8 cellular contexts compared by ENCODE assay signal in genomic region chr7:156751319-156751718, GRCh38.
DNase-seq lines count a peak whose midpoint lies in the region; ATAC-seq and TF ChIP-seq lines count a peak whose summit lies in the region.

No MANE protein-coding gene starts in this region.

- H3K4me1 Mint-ChIP-seq in activated naive CD8-positive, alpha-beta T cell treated with anti-CD3 and anti-CD28 coated beads, Interleukin-2, amount 10 ng/mL, durations not matched to agents 7 days and 5 days, result peaks cover 3% of the 10 kb centered on the region

- TF ChIP-seq CTCF in psoas muscle (IDR thresholded peaks at IDR 0.05), result no peak

- H3K4me1 ChIP-seq in psoas muscle, result no peaks in the 10 kb centered on the region

- ATAC-seq in HG03378 (IDR thresholded peaks at IDR 0.05; ENCODE audit: unreplicated experiment) (peak; percentile 65), psoas muscle (peak in 3 of 4 donors; percentile 58 to 73 (median 66)), GM21723 (IDR thresholded peaks at IDR 0.05; ENCODE audit: unreplicated experiment) (no peak), HG02642 (IDR thresholded peaks at IDR 0.05; ENCODE audit: poor library complexity, unreplicated experiment) (no peak)
- ATAC-seq in activated naive CD8-positive, alpha-beta T cell treated with anti-CD3 and anti-CD28 coated beads, Interleukin-2, amount 10 ng/mL, durations not matched to agents 7 days and 5 days (ENCODE audit: low read depth), result peak; percentile 36

- DNase-seq in G401 (ENCODE audit: low spot score), result peak; percentile 7
- DNase-seq in activated naive CD8-positive, alpha-beta T cell treated with anti-CD3 and anti-CD28 coated beads, Interleukin-2, amount 10 ng/mL, durations not matched to agents 7 days and 5 days, result no peak
- DNase-seq in psoas muscle, result no peak
- DNase-seq in NCI-H526 (lab: John Stamatoyannopoulos, UW), result no peak
- DNase-seq in NCI-H2107 treated with DMSO at 0.1 percent for 48 hours (lab: John Stamatoyannopoulos, UW; ENCODE audit: unreplicated experiment), result no peak

- H3K9me3 ChIP-seq in psoas muscle, result no peaks in the 10 kb centered on the region

- peaks cover 14% of the 10 kb centered on the region for H3K36me3 Mint-ChIP-seq in activated naive CD8-positive, alpha-beta T cell treated with anti-CD3 and anti-CD28 coated beads, Interleukin-2, amount 10 ng/mL, durations not matched to agents 7 days and 5 days

- no peak overlapping the region for H3K27ac ChIP-seq in psoas muscle

- WGBS in psoas muscle, 3 donors, result 71 to 79% (median 74%) methylated on average over 3 of the region's 3 CpGs

- no peak overlapping the region for H3K4me3 Mint-ChIP-seq in activated naive CD8-positive, alpha-beta T cell treated with anti-CD3 and anti-CD28 coated beads, Interleukin-2, amount 10 ng/mL, durations not matched to agents 7 days and 5 days

- in situ Hi-C loops in G401 (cut with HindIII; ENCODE audit: low sequenced_read_pairs), result no loop called here

- POLR2A ChIA-PET in activated naive CD8-positive, alpha-beta T cell treated with anti-CD3 and anti-CD28 coated beads, Interleukin-2, amount 10 ng/mL, durations not matched to agents 7 days and 5 days (lab: Charles Lee), result no interaction called here

- intact Hi-C loops in psoas muscle (cut with DNase I), result no loop called here

- no peak overlapping the region for H3K4me3 ChIP-seq in psoas muscle

- peaks cover 0 to 4% of the 10 kb centered on the region in 2 donors for H3K36me3 ChIP-seq in psoas muscle (ENCODE audit: insufficient read depth in 1 of 2, low read depth in 1 of 2)

- no peaks in the 10 kb centered on the region for H3K27me3 ChIP-seq in psoas muscle (ENCODE audit: insufficient read depth in 3 of 3, low read length in 2 of 3)

- H3K27ac Mint-ChIP-seq in activated naive CD8-positive, alpha-beta T cell treated with anti-CD3 and anti-CD28 coated beads, Interleukin-2, amount 10 ng/mL, durations not matched to agents 7 days and 5 days, result peak overlapping the region; percentile 42

- no peaks in the 10 kb centered on the region for H3K9me3 Mint-ChIP-seq in activated naive CD8-positive, alpha-beta T cell treated with anti-CD3 and anti-CD28 coated beads, Interleukin-2, amount 10 ng/mL, durations not matched to agents 7 days and 5 days

- no peaks in the 10 kb centered on the region for H3K27me3 Mint-ChIP-seq in activated naive CD8-positive, alpha-beta T cell treated with anti-CD3 and anti-CD28 coated beads, Interleukin-2, amount 10 ng/mL, durations not matched to agents 7 days and 5 days

Comparison
In these comparisons a context has a peak if more than half of its experiments do, and no peak if none do; other contexts are left out.
1. ATAC-seq: peak in HG03378 (single experiment), activated naive CD8-positive, alpha-beta T cell treated with anti-CD3 and anti-CD28 coated beads, Interleukin-2, amount 10 ng/mL, durations not matched to agents 7 days and 5 days (single experiment) and psoas muscle (3 of 4); none in GM21723 (single experiment) and HG02642 (single experiment).